Comparison of ENCODE assay signal across 15 cellular contexts in genomic region chr1:165152727-165153126, GRCh38.
A peak's percentile ranks its signal among the peaks of the same experiment; 100 is the strongest.
DNase-seq lines count a peak whose midpoint lies in the region; ATAC-seq, FAIRE-seq and TF ChIP-seq lines count a peak whose summit lies in the region.
"Had no signal": no experiment of that assay in that cellular context is flagged by ENCODE, and none has a peak within 500 bp of the region (broad histone marks: within the 10 kb centered on the region; RNA-seq: fewer than 3 reads in every experiment).

No MANE protein-coding gene starts in this region.

- no peaks in the 10 kb centered on the region for H3K9me3 ChIP-seq in lower lobe of right lung
- H3K9me3 ChIP-seq: BLaER1 had no signal

- ATAC-seq in Right ventricle myocardium inferior (peak; percentile 48), Right ventricle myocardium superior (ENCODE audit: poor library complexity) (no peak), lower lobe of right lung (no peak)

- peaks cover 2% of the 10 kb centered on the region for H3K27me3 Mint-ChIP-seq in glutamatergic neuron (ENCODE audit: unreplicated experiment)

- no peaks in the 10 kb centered on the region for H3K4me1 ChIP-seq in lower lobe of right lung
- H3K4me1 ChIP-seq: BLaER1 had no signal

- peak; percentile 29 for TF ChIP-seq CTCF in glutamatergic neuron (IDR thresholded peaks at IDR 0.05; ENCODE audit: partially characterized antibody, unreplicated experiment)
- no peak for TF ChIP-seq CTCF in lower lobe of right lung (IDR thresholded peaks at IDR 0.05)

- H3K9me3 Mint-ChIP-seq in glutamatergic neuron (ENCODE audit: unreplicated experiment) = no peaks in the 10 kb centered on the region

- no peaks in the 10 kb centered on the region for H3K36me3 ChIP-seq in lower lobe of right lung
- H3K36me3 ChIP-seq: BLaER1 had no signal

- no peak overlapping the region for H3K27ac Mint-ChIP-seq in glutamatergic neuron (ENCODE audit: unreplicated experiment)
- H3K27ac Mint-ChIP-seq: immature natural killer cell; stimulated activated naive CD8-positive, alpha-beta T cell treated with anti-CD3 and anti-CD28 coated beads, Interleukin-15, Interleukin-2, amounts not matched to agents 100 ng/mL and 50 ng/mL, for 24 hours had no signal

- H3K27ac ChIP-seq in lower lobe of right lung = no peak overlapping the region
- H3K27ac ChIP-seq: BLaER1, HL-60 had no signal

- intact Hi-C loops in Right ventricle myocardium inferior (cut with DNase I) = no loop called here
- intact Hi-C loops in Right ventricle myocardium superior (cut with DNase I) = loop anchor here (10.0 kb wide), 1 partner anchor 132 kb away; no protein-coding TSS in a partner anchor
- intact Hi-C loops in lower lobe of right lung (cut with DNase I) = no loop called here

- H3K27me3 ChIP-seq in lower lobe of right lung (ENCODE audit: low read depth) = no peaks in the 10 kb centered on the region
- H3K27me3 ChIP-seq: BLaER1 had no signal

- DNase-seq in Right ventricle myocardium inferior (ENCODE audit: missing footprints) (no peak), Right ventricle myocardium superior (no peak), NCI-H526 treated with DMSO at 0.1 percent for 48 hours (lab: John Stamatoyannopoulos, UW) (peak; percentile 59), glutamatergic neuron (peak; percentile 41), urothelium cell line (ENCODE audit: low spot score) (peak; percentile 16), cortex of kidney (lab: John Stamatoyannopoulos, UW) (no peak), H4 (ENCODE audit: low spot score) (no peak), lower lobe of right lung (no peak)
- DNase-seq: activated naive CD4-positive, alpha-beta T cell treated with anti-CD3 and anti-CD28 coated beads, Interleukin-2, amount 50 U/mL, for 16 hours; effector CD8-positive, alpha-beta T cell; immature natural killer cell; NCI-H446 treated with DMSO at 0.1 percent for 48 hours had no signal

- no peak overlapping the region for H3K4me3 ChIP-seq in lower lobe of right lung
- H3K4me3 ChIP-seq: BLaER1 had no signal

- FAIRE-seq in urothelium cell line (lab: Jason Lieb, UNC) = no peak

- no peaks in the 10 kb centered on the region for H3K4me1 Mint-ChIP-seq in glutamatergic neuron (ENCODE audit: low read depth, unreplicated experiment)
- H3K4me1 Mint-ChIP-seq: immature natural killer cell had no signal

- no peak overlapping the region for H3K4me3 Mint-ChIP-seq in glutamatergic neuron (ENCODE audit: unreplicated experiment)
- H3K4me3 Mint-ChIP-seq: immature natural killer cell; stimulated activated naive CD8-positive, alpha-beta T cell treated with anti-CD3 and anti-CD28 coated beads, Interleukin-15, Interleukin-2, amounts not matched to agents 100 ng/mL and 50 ng/mL, for 24 hours had no signal

- no peaks in the 10 kb centered on the region for H3K36me3 Mint-ChIP-seq in glutamatergic neuron (ENCODE audit: unreplicated experiment)
- H3K36me3 Mint-ChIP-seq: immature natural killer cell had no signal

Comparison
In these comparisons a context has a peak if more than half of its experiments do, and no peak if none do; other contexts are left out.
1. DNase-seq: peak in NCI-H526 treated with DMSO at 0.1 percent for 48 hours (single experiment), glutamatergic neuron (single experiment) and urothelium cell line (single experiment); none in Right ventricle myocardium inferior (single experiment), Right ventricle myocardium superior (single experiment), cortex of kidney (single experiment), H4 (single experiment) and lower lobe of right lung (single experiment).